Comparison of ENCODE assay signal across 16 cellular contexts in genomic region chr12:120737557-120738251, GRCh38. TPM values are rescaled to one million over a fixed set of nuclear protein-coding genes. Genes with fewer than 3 reads are reported as not detected.
DNase-seq lines count a peak whose midpoint lies in the region; ATAC-seq and TF ChIP-seq lines count a peak whose summit lies in the region.
"Had no signal": no experiment of that assay in that cellular context is flagged by ENCODE, and none has a peak within 500 bp of the region (broad histone marks: within the 10 kb centered on the region; RNA-seq: fewer than 3 reads in every experiment).

No MANE protein-coding gene starts in this region.

- no peak for TF ChIP-seq POLR2A in thyroid gland (IDR thresholded peaks at IDR 0.05)

- TF ChIP-seq CTCF in AG04449 (IDR thresholded peaks at IDR 0.05; ENCODE audit: insufficient read depth, low read length, missing control alignments) (peak; percentile 59), thyroid gland (IDR thresholded peaks at IDR 0.05) (no peak), GM20000 (IDR thresholded peaks at IDR 0.05; ENCODE audit: extremely low read depth, missing control alignments) (no peak)

- H3K27me3 ChIP-seq in H7 (ENCODE audit: control insufficient read depth, insufficient read depth, low read length): no peaks in the 10 kb centered on the region
- H3K27me3 ChIP-seq in thyroid gland: no peaks in the 10 kb centered on the region

- no peak for ATAC-seq in GM19455 (IDR thresholded peaks at IDR 0.05; ENCODE audit: unreplicated experiment)
- ATAC-seq: activated naive CD8-positive, alpha-beta T cell treated with anti-CD3 and anti-CD28 coated beads, Interleukin-2, amount 50 U/mL, for 24 hours; stimulated activated naive B cell treated with anti-CD40 and anti-IgM and Interleukin-4, amounts not matched to agents 10 μg/mL and 1 μg/mL and 100 μg/mL, for 72 hours had no signal

- POLR2A ChIA-PET in AG04449 (lab: Yijun Ruan, JAX): no interaction called here

- H3K27ac ChIP-seq in thyroid gland: no peak overlapping the region
- H3K27ac ChIP-seq: parathyroid adenoma had no signal

- H3K4me3 ChIP-seq in AG04449 (ENCODE audit: low read depth, low read length) (no peak overlapping the region), H7 (ENCODE audit: insufficient read depth, low read depth, low read length) (no peak overlapping the region), thyroid gland (replicated peaks in 1 of 3) (no peak overlapping the region)

- 92 to 93% methylated on average over 15 to 23 of the region's 25 CpGs for WGBS in thyroid gland, 2 donors

- intact Hi-C loops in thyroid gland (cut with DNase I): no loop called here

- H3K4me1 ChIP-seq in thyroid gland: no peaks in the 10 kb centered on the region
- H3K4me1 ChIP-seq: parathyroid adenoma had no signal

- no peaks in the 10 kb centered on the region for H3K9me3 ChIP-seq in thyroid gland

- DNase-seq in AG04449 (ENCODE audit: low read depth, low spot score) (no peak), H7 (peak; percentile 93), astrocyte of the hippocampus (ENCODE audit: low read depth, low spot score) (peak; percentile 40), iPS-NIHi7 (ENCODE audit: extremely low spot score) (peak; percentile 73), thyroid gland (no peak), OCI-M2 (lab: John Stamatoyannopoulos, UW; ENCODE audit: unreplicated experiment) (no peak), GM20000 (ENCODE audit: low spot score) (no peak)
- DNase-seq: activated naive CD8-positive, alpha-beta T cell treated with anti-CD3 and anti-CD28 coated beads, Interleukin-2, amount 50 U/mL, for 24 hours; effector CD4-positive, alpha-beta T cell; NCI-H1092; NCI-H446; SHP77; stimulated activated CD4-positive, alpha-beta T cell treated with anti-CD3 and anti-CD28 coated beads, Interleukin-2, amount 100 ng/mL, for 24 hours; stimulated activated naive B cell treated with anti-CD40 and anti-IgM and Interleukin-4, amounts not matched to agents 10 μg/mL and 1 μg/mL and 100 μg/mL, for 72 hours had no signal

- H3K36me3 ChIP-seq in H7 (replicated peaks; ENCODE audit: control insufficient read depth, insufficient read depth, low read length) (no peaks in the 10 kb centered on the region), thyroid gland (peaks cover 5 to 14% of the 10 kb centered on the region in 2 donors)

- CTCF ChIA-PET in AG04449 (lab: Yijun Ruan, JAX): interaction anchor here (0.7 to 4.5 kb wide), 4 partner anchors 10 to 235 kb away, joined by 3 to 33 read pairs (median 4); no protein-coding TSS in a partner anchor

RNA-seq across cellular contexts. Expression of gene ACADS, which starts 12.1 kb away (rescaled TPM):
- total RNA-seq in H7 (2014; rRNA removed; shearing (Covaris generic)): 14.0 and 16.0 TPM in 2 replicates
- total RNA-seq in thyroid gland: 10 to 100 TPM; 40.8 to 85.9 (median 65.1) TPM

RNA-seq across cellular contexts. Expression of gene UNC119B, which starts 27.4 kb away (rescaled TPM):
- total RNA-seq in H7 (2014; rRNA removed; shearing (Covaris generic)): 15.8 and 26.4 TPM in 2 replicates
- total RNA-seq in thyroid gland: 10 to 100 TPM; 44.1 to 65.3 (median 61.6) TPM

RNA-seq across cellular contexts. Expression of gene MLEC, which starts 50.8 kb away (rescaled TPM):
- total RNA-seq in H7 (2014; rRNA removed; shearing (Covaris generic)): 142 and 181 TPM in 2 replicates
- total RNA-seq in thyroid gland: 100 to 1,000 TPM; 122 to 288 (median 187) TPM

Comparison
In these comparisons a context has a peak if more than half of its experiments do, and no peak if none do; other contexts are left out.
1. DNase-seq: peak in H7 (single experiment), astrocyte of the hippocampus (single experiment) and iPS-NIHi7 (single experiment); none in AG04449 (single experiment), thyroid gland (0 of 2), OCI-M2 (single experiment) and GM20000 (single experiment).